ENCODE assay signal across 8 cellular contexts in the genomic region with DNA sequence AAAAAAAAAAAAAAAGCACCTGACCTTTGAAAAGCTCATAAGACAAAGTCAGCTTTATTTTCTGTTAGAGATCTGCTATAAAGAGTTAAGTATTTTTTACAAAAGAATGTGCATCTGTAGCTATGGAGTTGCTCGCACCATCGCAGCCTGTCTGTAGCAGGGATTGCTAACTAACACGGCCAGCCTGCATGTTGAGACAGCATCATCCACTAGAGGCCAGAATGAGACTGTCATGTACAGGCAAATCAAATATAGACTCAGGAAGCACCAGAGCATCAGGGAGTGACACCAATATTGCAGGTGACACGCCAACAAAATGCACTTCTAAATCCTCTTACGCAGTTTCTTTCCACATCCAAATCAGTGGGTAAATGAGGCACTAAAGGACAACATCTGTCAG.
DNase-seq lines count a peak whose midpoint lies in the region; TF ChIP-seq lines count a peak whose summit lies in the region.

No MANE protein-coding gene starts in this region.

- H3K79me2 ChIP-seq in OCI-LY3 (ENCODE audit: low read length) = no peaks in the 10 kb centered on the region

- peak; percentile 64 for TF ChIP-seq CTCF in AG04449 (IDR thresholded peaks at IDR 0.05; ENCODE audit: insufficient read depth, low read length, missing control alignments)
- peak; percentile 66 for TF ChIP-seq CTCF in HFFc6 (IDR thresholded peaks at IDR 0.05)
- TF ChIP-seq CTCF in OCI-LY3 (IDR thresholded peaks at IDR 0.05; ENCODE audit: low read depth, low read length) = peak; percentile 85
- TF ChIP-seq CTCF in epithelial cell of esophagus (IDR thresholded peaks at IDR 0.05; ENCODE audit: insufficient read depth, low read depth, low read length, missing control alignments) = peak; percentile 89

- H3K4me3 ChIP-seq in AG04449 (ENCODE audit: low read depth, low read length) (no peak overlapping the region), OCI-LY3 (ENCODE audit: low read length) (0 out of 2 replicates have a peak overlapping the region, but pooled peaks have one; percentile 14), epithelial cell of esophagus (ENCODE audit: low read length) (no peak overlapping the region)

- CTCF ChIA-PET in AG04449 (lab: Yijun Ruan, JAX) = interaction anchor here (0.7 to 1.5 kb wide), 5 partner anchors 11 to 409 kb away, joined by 3 to 4 read pairs (median 3); no protein-coding TSS in a partner anchor

- no peaks in the 10 kb centered on the region for H3K4me1 Mint-ChIP-seq in HFFc6 (ENCODE audit: low read depth)

- H3K4me1 ChIP-seq in OCI-LY3 (ENCODE audit: low read length) = peaks cover 14% of the 10 kb centered on the region

- no peaks in the 10 kb centered on the region for H3K9me3 ChIP-seq in OCI-LY3 (ENCODE audit: insufficient read depth, low read length)

- no peak overlapping the region for H3K9ac ChIP-seq in OCI-LY3 (ENCODE audit: low read length)

- H4K20me1 ChIP-seq in OCI-LY3 (ENCODE audit: insufficient read depth, low read length) = no peaks in the 10 kb centered on the region

- H3K36me3 Mint-ChIP-seq in HFFc6 (ENCODE audit: low read depth) = no peaks in the 10 kb centered on the region

- H2AFZ ChIP-seq in OCI-LY3 (ENCODE audit: low read depth, low read length) = peak overlapping the region; percentile 88

- H3K36me3 ChIP-seq in OCI-LY3 (replicated peaks; ENCODE audit: low read depth, low read length) = no peaks in the 10 kb centered on the region

- H3K4me3 Mint-ChIP-seq in HFFc6 = no peak overlapping the region

- H3K4me2 ChIP-seq in OCI-LY3 (ENCODE audit: low read length) = peak overlapping the region; percentile 57

- POLR2A ChIA-PET in AG04449 (lab: Yijun Ruan, JAX) = no interaction called here

- no peaks in the 10 kb centered on the region for H3K9me3 Mint-ChIP-seq in HFFc6

- DNase-seq in AG04449 (ENCODE audit: low read depth, low spot score) = peak; percentile 9
- peak; percentile 53 for DNase-seq in HFFc6
- peak; percentile 75 for DNase-seq in epithelial cell of esophagus (ENCODE audit: low read depth)
- peak; percentile 53 for DNase-seq in mucosa of gallbladder (ENCODE audit: low spot score)
- DNase-seq in stimulated activated CD4-positive, alpha-beta T cell treated with anti-CD3 and anti-CD28 coated beads, Interleukin-4, amount 100 ng/mL, for 24 hours = no peak
- DNase-seq in activated T-cell treated with anti-CD3 and anti-CD28 coated beads for 4 hours = no peak
- DNase-seq in T-helper 9 cell = no peak

- H3K27me3 ChIP-seq in OCI-LY3 (ENCODE audit: low read depth, low read length) = peaks cover 12% of the 10 kb centered on the region; the same call in 1 of the 2 replicates

- no peak overlapping the region for H3K27ac Mint-ChIP-seq in HFFc6

- H3K27me3 Mint-ChIP-seq in HFFc6 (ENCODE audit: insufficient read depth) = peaks cover 9% of the 10 kb centered on the region

- no peak overlapping the region for H3K27ac ChIP-seq in OCI-LY3 (ENCODE audit: low read length)

Comparison
In these comparisons a context has a peak if more than half of its experiments do, and no peak if none do; other contexts are left out.
1. DNase-seq: peak in AG04449 (single experiment), HFFc6 (single experiment), epithelial cell of esophagus (single experiment) and mucosa of gallbladder (single experiment); none in stimulated activated CD4-positive, alpha-beta T cell treated with anti-CD3 and anti-CD28 coated beads, Interleukin-4, amount 100 ng/mL, for 24 hours (single experiment), activated T-cell treated with anti-CD3 and anti-CD28 coated beads for 4 hours (single experiment) and T-helper 9 cell (single experiment).
2. Peak in every context shown above with its lines, with median percentiles within 50 percentile points of each other: CTCF ChIP-seq.